In the genomic region with DNA sequence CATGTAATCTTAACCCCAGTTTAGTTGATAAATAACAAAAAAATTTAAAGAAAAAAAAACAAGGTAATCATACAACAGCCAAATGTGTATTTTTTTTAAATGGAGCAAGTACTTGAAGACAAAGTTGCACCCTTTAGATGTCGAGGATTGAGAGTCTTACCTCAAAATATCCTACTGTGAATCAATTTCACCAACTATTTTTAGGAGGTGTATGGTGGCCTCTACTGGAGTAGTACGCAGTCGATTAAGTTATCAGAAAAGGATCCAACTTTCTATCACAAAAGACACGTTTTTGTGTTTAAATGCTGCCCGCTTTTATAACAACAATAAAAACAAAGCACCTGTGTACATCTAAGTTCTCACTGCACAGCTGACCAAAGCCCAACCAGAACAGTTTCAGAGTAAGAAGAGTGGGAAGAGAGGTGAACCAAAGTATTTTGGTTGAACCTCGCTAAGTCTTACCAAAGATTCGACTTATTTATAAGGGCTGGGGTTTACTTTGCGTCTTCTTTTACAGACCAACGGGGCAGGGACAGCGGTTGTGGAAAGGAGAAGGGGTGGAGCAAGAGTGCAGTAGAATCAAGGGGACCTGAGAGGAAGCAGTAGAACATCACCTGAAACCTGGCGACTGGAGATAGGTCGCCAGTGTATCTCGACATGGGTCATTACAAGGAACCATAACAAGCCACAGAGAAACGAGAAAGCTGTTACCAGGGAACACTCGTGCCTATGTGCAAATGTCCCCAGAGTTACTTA, we compare ENCODE assay signal across 1 cellular context.
TF ChIP-seq lines count a peak whose summit lies in the region.

No MANE protein-coding gene starts in this region.

TF ChIP-seq in HepG2, 621 proteins besides CTCF, POLR2A, EP300 and RAD21 (continued from another document):
- TF ChIP-seq, protein P1, sequence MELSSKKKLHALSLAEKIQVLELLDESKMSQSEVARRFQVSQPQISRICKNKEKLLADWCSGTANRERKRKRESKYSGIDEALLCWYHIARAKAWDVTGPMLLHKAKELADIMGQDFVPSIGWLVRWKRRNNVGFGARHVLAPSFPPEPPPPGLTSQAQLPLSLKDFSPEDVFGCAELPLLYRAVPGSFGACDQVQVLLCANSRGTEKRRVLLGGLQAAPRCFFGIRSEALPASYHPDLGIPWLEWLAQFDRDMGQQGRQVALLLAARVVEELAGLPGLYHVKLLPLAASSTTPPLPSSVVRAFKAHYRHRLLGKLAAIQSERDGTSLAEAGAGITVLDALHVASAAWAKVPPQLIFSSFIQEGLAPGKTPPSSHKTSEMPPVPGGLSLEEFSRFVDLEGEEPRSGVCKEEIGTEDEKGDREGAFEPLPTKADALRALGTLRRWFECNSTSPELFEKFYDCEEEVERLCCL (CRISPR knock-in tag; IDR thresholded peaks at IDR 0.05; ENCODE audit: borderline replicate concordance) = no peak
- TF ChIP-seq, protein P2, sequence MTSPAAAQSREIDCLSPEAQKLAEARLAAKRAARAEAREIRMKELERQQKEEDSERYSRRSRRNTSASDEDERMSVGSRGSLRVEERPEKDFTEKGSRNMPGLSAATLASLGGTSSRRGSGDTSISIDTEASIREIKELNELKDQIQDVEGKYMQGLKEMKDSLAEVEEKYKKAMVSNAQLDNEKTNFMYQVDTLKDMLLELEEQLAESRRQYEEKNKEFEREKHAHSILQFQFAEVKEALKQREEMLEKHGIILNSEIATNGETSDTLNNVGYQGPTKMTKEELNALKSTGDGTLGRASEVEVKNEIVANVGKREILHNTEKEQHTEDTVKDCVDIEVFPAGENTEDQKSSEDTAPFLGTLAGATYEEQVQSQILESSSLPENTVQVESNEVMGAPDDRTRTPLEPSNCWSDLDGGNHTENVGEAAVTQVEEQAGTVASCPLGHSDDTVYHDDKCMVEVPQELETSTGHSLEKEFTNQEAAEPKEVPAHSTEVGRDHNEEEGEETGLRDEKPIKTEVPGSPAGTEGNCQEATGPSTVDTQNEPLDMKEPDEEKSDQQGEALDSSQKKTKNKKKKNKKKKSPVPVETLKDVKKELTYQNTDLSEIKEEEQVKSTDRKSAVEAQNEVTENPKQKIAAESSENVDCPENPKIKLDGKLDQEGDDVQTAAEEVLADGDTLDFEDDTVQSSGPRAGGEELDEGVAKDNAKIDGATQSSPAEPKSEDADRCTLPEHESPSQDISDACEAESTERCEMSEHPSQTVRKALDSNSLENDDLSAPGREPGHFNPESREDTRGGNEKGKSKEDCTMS (CRISPR knock-in tag; conservative IDR thresholded peaks at IDR 0.05) = no peak
- TF ChIP-seq YEATS4 (CRISPR knock-in tag; IDR thresholded peaks at IDR 0.05; ENCODE audit: borderline replicate concordance) = no peak
- no peak for TF ChIP-seq SP1 (IDR thresholded peaks at IDR 0.05)
- no peak for TF ChIP-seq SP1 (CRISPR knock-in tag; IDR thresholded peaks at IDR 0.05)
- TF ChIP-seq ESRRA (CRISPR knock-in tag; IDR thresholded peaks at IDR 0.05; ENCODE audit: low read depth) = no peak
